ENCODE assay signal across 10 cellular contexts in genomic region chr15:90191344-90191687, GRCh38. TPM values are rescaled to one million over a fixed set of nuclear protein-coding genes. Genes with fewer than 3 reads are reported as not detected.
DNase-seq lines count a peak whose midpoint lies in the region; ATAC-seq, FAIRE-seq and TF ChIP-seq lines count a peak whose summit lies in the region.
"Had no signal": no experiment of that assay in that cellular context is flagged by ENCODE, and none has a peak within 500 bp of the region (broad histone marks: within the 10 kb centered on the region; RNA-seq: fewer than 3 reads in every experiment).

No MANE protein-coding gene starts in this region.

- peaks cover 31% of the 10 kb centered on the region for H3K79me1 ChIP-seq in mesenchymal stem cell (replicated peaks; ENCODE audit: low read length, poor library complexity, severe bottlenecking)

- H3K4me3 ChIP-seq in thyroid gland (replicated peaks in 1 of 3) (no peak overlapping the region), mesenchymal stem cell (ENCODE audit: insufficient read depth in 1 of 2, low read depth in 1 of 2, low read length in 2 of 2) (no peak overlapping the region)
- H3K4me3 ChIP-seq: HAP-1 had no signal

- peaks cover 3% of the 10 kb centered on the region for H3K36me3 Mint-ChIP-seq in activated naive CD4-positive, alpha-beta T cell treated with anti-CD3 and anti-CD28 coated beads, Interleukin-2, amount 10 ng/mL, durations not matched to agents 7 days and 5 days
- no peaks in the 10 kb centered on the region for H3K36me3 Mint-ChIP-seq in activated naive CD4-positive, alpha-beta T cell treated with anti-CD3 and anti-CD28 coated beads for 36 hours (ENCODE audit: low read depth)

- no peak overlapping the region for H3K23ac ChIP-seq in mesenchymal stem cell (ENCODE audit: low read length in 2 of 2)

- H3K27me3 ChIP-seq in foreskin keratinocyte (no peaks in the 10 kb centered on the region), thyroid gland (no peaks in the 10 kb centered on the region), mesenchymal stem cell (ENCODE audit: control insufficient read depth in 1 of 2, insufficient read depth in 1 of 2, low read length in 2 of 2) (no peaks in the 10 kb centered on the region)

- no peak overlapping the region for H2AFZ ChIP-seq in mesenchymal stem cell (ENCODE audit: low read depth, low read length)

- H2BK5ac ChIP-seq in mesenchymal stem cell (ENCODE audit: low read depth, low read length, poor library complexity, severe bottlenecking), result no peak overlapping the region

- H3K27ac ChIP-seq in foreskin keratinocyte (peak overlapping the region; percentile 80), thyroid gland (peak overlapping the region; percentile 34 to 87 (median 86)), mesenchymal stem cell (ENCODE audit: low read length, poor library complexity, severe bottlenecking) (no peak overlapping the region)

- H3K4me3 Mint-ChIP-seq in activated naive CD4-positive, alpha-beta T cell treated with anti-CD3 and anti-CD28 coated beads, Interleukin-2, amount 10 ng/mL, durations not matched to agents 7 days and 5 days, result peak overlapping the region; percentile 76
- no peak overlapping the region for H3K4me3 Mint-ChIP-seq in activated naive CD4-positive, alpha-beta T cell treated with anti-CD3 and anti-CD28 coated beads for 36 hours

- no peak for FAIRE-seq in HTR-8/SVneo (lab: Jason Lieb, UNC)

- H3K36me3 ChIP-seq in thyroid gland, result no peaks in the 10 kb centered on the region
- no peaks in the 10 kb centered on the region for H3K36me3 ChIP-seq in mesenchymal stem cell (ENCODE audit: control insufficient read depth in 1 of 2, insufficient read depth in 2 of 2, low read depth in 1 of 2, low read length in 2 of 2)
- H3K36me3 ChIP-seq: HAP-1 had no signal

- H4K8ac ChIP-seq in mesenchymal stem cell (ENCODE audit: low read length), result no peak overlapping the region

- intact Hi-C loops in activated naive CD4-positive, alpha-beta T cell treated with anti-CD3 and anti-CD28 coated beads for 36 hours (cut with micrococcal nuclease), result no loop called here
- intact Hi-C loops in thyroid gland (cut with DNase I), result no loop called here

- no peak overlapping the region for H4K91ac ChIP-seq in mesenchymal stem cell (ENCODE audit: low read length)

- ATAC-seq in HG03571 (IDR thresholded peaks at IDR 0.05; ENCODE audit: unreplicated experiment), result peak; percentile 32
- peak; percentile 36 for ATAC-seq in foreskin keratinocyte

- H3K4me2 ChIP-seq in mesenchymal stem cell (ENCODE audit: low read length, poor library complexity, severe bottlenecking), result no peak overlapping the region

- no peak overlapping the region for H2AK5ac ChIP-seq in mesenchymal stem cell (ENCODE audit: low read length, severe bottlenecking)

- peak overlapping the region; percentile 88 for H3K27ac Mint-ChIP-seq in activated naive CD4-positive, alpha-beta T cell treated with anti-CD3 and anti-CD28 coated beads, Interleukin-2, amount 10 ng/mL, durations not matched to agents 7 days and 5 days
- H3K27ac Mint-ChIP-seq in activated naive CD4-positive, alpha-beta T cell treated with anti-CD3 and anti-CD28 coated beads for 36 hours, result no peak overlapping the region

- TF ChIP-seq POLR2A in thyroid gland (IDR thresholded peaks at IDR 0.05), result no peak

- no peak overlapping the region for H3K18ac ChIP-seq in mesenchymal stem cell (ENCODE audit: low read depth in 1 of 2, low read length in 2 of 2)

- peaks cover 2% of the 10 kb centered on the region for H3K9me3 Mint-ChIP-seq in activated naive CD4-positive, alpha-beta T cell treated with anti-CD3 and anti-CD28 coated beads, Interleukin-2, amount 10 ng/mL, durations not matched to agents 7 days and 5 days
- no peaks in the 10 kb centered on the region for H3K9me3 Mint-ChIP-seq in activated naive CD4-positive, alpha-beta T cell treated with anti-CD3 and anti-CD28 coated beads for 36 hours

- H3K9ac ChIP-seq in mesenchymal stem cell (ENCODE audit: low read length), result no peak overlapping the region

- whole genome bisulfite sequencing in thyroid gland, 2 donors, result 30 to 51% methylated on average over 3 of the region's 3 CpGs
- WGBS in mesenchymal stem cell, result 100% methylated on average over 3 of the region's 3 CpGs

- no peaks in the 10 kb centered on the region for H3K27me3 Mint-ChIP-seq in activated naive CD4-positive, alpha-beta T cell treated with anti-CD3 and anti-CD28 coated beads, Interleukin-2, amount 10 ng/mL, durations not matched to agents 7 days and 5 days
- no peaks in the 10 kb centered on the region for H3K27me3 Mint-ChIP-seq in activated naive CD4-positive, alpha-beta T cell treated with anti-CD3 and anti-CD28 coated beads for 36 hours (ENCODE audit: low read depth)

- no peak for DNase-seq in activated naive CD4-positive, alpha-beta T cell treated with anti-CD3 and anti-CD28 coated beads, Interleukin-2, amount 10 ng/mL, durations not matched to agents 7 days and 5 days
- no peak for DNase-seq in activated naive CD4-positive, alpha-beta T cell treated with anti-CD3 and anti-CD28 coated beads for 36 hours
- DNase-seq in foreskin keratinocyte (no peak), thyroid gland (peak in 1 of 2 donors; percentile 42), LoVo (ENCODE audit: low spot score) (no peak), HTR-8/SVneo (ENCODE audit: insufficient read length, low spot score) (no peak), mesenchymal stem cell (no peak)

- H3K4ac ChIP-seq in mesenchymal stem cell (ENCODE audit: low read depth in 1 of 2, low read length in 2 of 2), result no peak overlapping the region

- TF ChIP-seq CTCF in foreskin keratinocyte (conservative IDR thresholded peaks at IDR 0.05) (no peak), thyroid gland (IDR thresholded peaks at IDR 0.05) (no peak)

- H3K9me3 ChIP-seq in thyroid gland (no peaks in the 10 kb centered on the region), mesenchymal stem cell (ENCODE audit: control insufficient read depth, low read length) (no peaks in the 10 kb centered on the region)
- H3K9me3 ChIP-seq: HAP-1 had no signal

- CTCF ChIA-PET in activated naive CD4-positive, alpha-beta T cell treated with anti-CD3 and anti-CD28 coated beads, Interleukin-2, amount 10 ng/mL, durations not matched to agents 7 days and 5 days (lab: Charles Lee), result interaction anchor here (0.7 to 2.4 kb wide), 6 partner anchors 10 to 27 kb away, joined by 3 to 9 read pairs (median 4); partner anchors contain the start of gene SEMA4B
- CTCF ChIA-PET in activated naive CD4-positive, alpha-beta T cell treated with anti-CD3 and anti-CD28 coated beads for 36 hours (lab: Charles Lee), result interaction anchor here (0.9 to 1.1 kb wide), 3 partner anchors 10 to 30 kb away, joined by 3 to 4 read pairs (median 3); partner anchors contain the start of gene SEMA4B

- no peak overlapping the region for H3K14ac ChIP-seq in mesenchymal stem cell (ENCODE audit: low read length in 2 of 2)

- no peak overlapping the region for H2BK12ac ChIP-seq in mesenchymal stem cell (ENCODE audit: low read length in 2 of 2)

- peaks cover 47% of the 10 kb centered on the region for H3K4me1 Mint-ChIP-seq in activated naive CD4-positive, alpha-beta T cell treated with anti-CD3 and anti-CD28 coated beads, Interleukin-2, amount 10 ng/mL, durations not matched to agents 7 days and 5 days
- H3K4me1 Mint-ChIP-seq in activated naive CD4-positive, alpha-beta T cell treated with anti-CD3 and anti-CD28 coated beads for 36 hours (ENCODE audit: low read depth), result peaks cover 22% of the 10 kb centered on the region

- H3K4me1 ChIP-seq in foreskin keratinocyte (peaks cover 43% of the 10 kb centered on the region), thyroid gland (peaks cover 48 to 75% of the 10 kb centered on the region in 2 donors), mesenchymal stem cell (ENCODE audit: control insufficient read depth, insufficient read depth, low read depth, low read length) (peaks cover 23% of the 10 kb centered on the region)
- H3K4me1 ChIP-seq: HAP-1 had no signal

- no peak overlapping the region for H2BK15ac ChIP-seq in mesenchymal stem cell (ENCODE audit: low read depth, poor library complexity, severe bottlenecking)

- no peak overlapping the region for H2BK120ac ChIP-seq in mesenchymal stem cell (ENCODE audit: low read depth, low read length)

RNA-seq across cellular contexts. Expression of gene SEMA4B, which starts 9.8 kb away (rescaled TPM):
- total RNA-seq in activated naive CD4-positive, alpha-beta T cell treated with anti-CD3 and anti-CD28 coated beads for 36 hours, result 1 to 10 TPM; 6.8 to 8.6 TPM
- total RNA-seq in foreskin keratinocyte (49.0 and 72.5 TPM in 2 replicates), thyroid gland (100 to 1,000 TPM in 1 of 4 donors, 10 to 100 TPM in 3; 49.5 to 163 (median 69.9) TPM)
- 40.7 and 63.4 TPM in 2 replicates for polyA plus RNA-seq in foreskin keratinocyte
- polyA plus RNA-seq in mesenchymal stem cell (2013, experiment 1 of 2), result 21.4 TPM
- 22.7 TPM for polyA plus RNA-seq in mesenchymal stem cell (2013, experiment 2 of 2)

RNA-seq across cellular contexts. Expression of gene CIB1, which starts 42.4 kb away (rescaled TPM):
- total RNA-seq in activated naive CD4-positive, alpha-beta T cell treated with anti-CD3 and anti-CD28 coated beads for 36 hours, result 100 to 1,000 TPM; 156 to 171 TPM
- 59.7 and 61.2 TPM in 2 replicates for total RNA-seq in foreskin keratinocyte
- 124 and 151 TPM in 2 replicates for polyA plus RNA-seq in foreskin keratinocyte
- total RNA-seq in thyroid gland, result 10 to 100 TPM; 24.3 to 90.0 (median 30.8) TPM
- polyA plus RNA-seq in mesenchymal stem cell (2013, experiment 1 of 2), result 90.2 TPM
- 93.4 TPM for polyA plus RNA-seq in mesenchymal stem cell (2013, experiment 2 of 2)

RNA-seq across cellular contexts. Expression of gene GDPGP1, which starts 42.7 kb away (rescaled TPM):
- 1 to 10 TPM; 1.5 to 3.6 TPM for total RNA-seq in activated naive CD4-positive, alpha-beta T cell treated with anti-CD3 and anti-CD28 coated beads for 36 hours
- total RNA-seq in foreskin keratinocyte (1.3 and 2.6 TPM in 2 replicates), thyroid gland (10 to 100 TPM in 2 of 4 donors, 1 to 10 TPM in 2; 7.1 to 28.1 (median 13.6) TPM)
- polyA plus RNA-seq in foreskin keratinocyte, result 0.60 and 1.1 TPM in 2 replicates
- 1.1 TPM for polyA plus RNA-seq in mesenchymal stem cell (2013, experiment 1 of 2)
- polyA plus RNA-seq in mesenchymal stem cell (2013, experiment 2 of 2), result 1.0 TPM

RNA-seq across cellular contexts. Expression of gene TTLL13, which starts 58.0 kb away (rescaled TPM):
- under 1 TPM; 0.15 to 0.26 TPM for total RNA-seq in activated naive CD4-positive, alpha-beta T cell treated with anti-CD3 and anti-CD28 coated beads for 36 hours
- total RNA-seq in foreskin keratinocyte (0.07 TPM in 1 of 2 replicates, not detected in the other), thyroid gland (under 1 TPM in 2 of 4 donors, not detected in 2; 0.13 to 0.22 TPM)
- not detected in 2 replicates for polyA plus RNA-seq in foreskin keratinocyte
- polyA plus RNA-seq in mesenchymal stem cell (2013, experiment 1 of 2), result 0.04 TPM
- 0.11 TPM for polyA plus RNA-seq in mesenchymal stem cell (2013, experiment 2 of 2)
- total RNA-seq: kidney epithelial cell had no signal
